In the genomic region with DNA sequence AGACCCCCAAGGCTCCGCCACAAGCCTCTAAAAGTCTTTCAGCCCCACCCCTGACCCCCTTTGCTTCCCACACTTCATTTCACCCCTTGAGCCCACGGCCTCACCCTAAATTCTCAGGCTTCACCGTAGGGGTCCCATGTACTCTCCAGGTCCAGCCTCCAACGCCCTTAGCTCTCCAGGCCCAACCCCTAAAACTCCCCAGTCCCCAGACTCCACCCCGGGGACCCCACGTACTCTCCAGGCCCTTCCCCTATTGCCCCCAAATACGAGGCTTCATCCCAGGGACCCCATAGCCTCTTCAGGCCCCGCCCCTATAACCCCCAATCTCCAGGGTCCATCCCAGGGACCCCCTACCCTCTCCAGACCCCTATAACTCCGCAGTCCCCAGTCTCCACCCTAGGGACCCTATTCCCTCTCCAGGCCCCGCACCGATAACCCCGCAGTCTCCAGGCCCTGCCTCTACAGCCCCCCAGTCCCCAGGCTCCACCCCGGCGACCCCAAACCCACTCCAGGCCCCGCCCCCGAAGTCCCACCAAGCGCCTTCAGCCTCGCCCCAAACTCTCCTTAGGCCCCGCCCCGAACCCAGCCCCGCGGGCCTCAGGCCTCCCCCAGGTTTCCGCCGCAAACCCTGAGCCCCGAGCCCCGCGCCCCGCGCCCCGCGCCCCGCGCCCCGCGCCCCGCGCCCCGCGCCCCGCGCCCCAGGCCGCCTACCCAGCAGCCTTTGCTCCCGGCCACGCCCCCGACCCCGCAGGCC, we compare ENCODE assay signal across 9 cellular contexts. TPM values are rescaled to one million over a fixed set of nuclear protein-coding genes. Genes with fewer than 3 reads are reported as not detected.
A peak's percentile ranks its signal among the peaks of the same experiment; 100 is the strongest.
DNase-seq lines count a peak whose midpoint lies in the region; ATAC-seq and TF ChIP-seq lines count a peak whose summit lies in the region.
"Had no signal": no experiment of that assay in that cellular context is flagged by ENCODE, and none has a peak within 500 bp of the region (broad histone marks: within the 10 kb centered on the region; RNA-seq: fewer than 3 reads in every experiment).

No MANE protein-coding gene starts in this region.

- H3K36me3 ChIP-seq in MG63 (peaks cover 4% of the 10 kb centered on the region), colonic mucosa (peaks cover 4% of the 10 kb centered on the region), mesenchymal stem cell (ENCODE audit: control insufficient read depth in 1 of 2, insufficient read depth in 2 of 2, low read depth in 1 of 2, low read length in 2 of 2) (peaks cover 35 to 54% of the 10 kb centered on the region in 2 experiments), aorta (ENCODE audit: control insufficient read depth in 1 of 2, insufficient read depth in 2 of 2, low read length in 1 of 2) (peaks cover 0 to 4% of the 10 kb centered on the region in 2 donors)

- peak in 1 of 10 experiments; percentile 52 for DNase-seq in CD4-positive, alpha-beta T cell
- DNase-seq in MG63, result peak; percentile 24
- no peak for DNase-seq in colonic mucosa
- DNase-seq in mesenchymal stem cell, result no peak
- DNase-seq in aorta, result no peak
- no peak for DNase-seq in effector CD4-positive, alpha-beta T cell

- H3K4me1 Mint-ChIP-seq in CD4-positive, alpha-beta T cell (ENCODE audit: low read depth), result peaks cover 25% of the 10 kb centered on the region

- TF ChIP-seq CTCF in CD4-positive, alpha-beta T cell (IDR thresholded peaks at IDR 0.05), result no peak
- TF ChIP-seq CTCF in colonic mucosa (IDR thresholded peaks at IDR 0.05), result no peak

- H3K79me1 ChIP-seq in mesenchymal stem cell (replicated peaks; ENCODE audit: low read length, poor library complexity, severe bottlenecking), result peaks cover 31% of the 10 kb centered on the region

- H2AFZ ChIP-seq in mesenchymal stem cell (ENCODE audit: low read depth, low read length), result peak overlapping the region; percentile 94

- H3K4me3 ChIP-seq in MG63, result peak overlapping the region; percentile 67
- H3K4me3 ChIP-seq in colonic mucosa, result peak overlapping the region; percentile 82
- peak overlapping the region; percentile 83 to 99 for H3K4me3 ChIP-seq in mesenchymal stem cell (ENCODE audit: insufficient read depth in 1 of 2, low read depth in 1 of 2, low read length in 2 of 2)
- peak overlapping the region; percentile 67 to 93 for H3K4me3 ChIP-seq in aorta (ENCODE audit: low read length in 2 of 2)

- H2BK120ac ChIP-seq in mesenchymal stem cell (ENCODE audit: low read depth, low read length), result peak overlapping the region; percentile 89

- peak overlapping the region; percentile 97 to 100 for H3K18ac ChIP-seq in mesenchymal stem cell (ENCODE audit: low read depth in 1 of 2, low read length in 2 of 2)

- H2BK15ac ChIP-seq in mesenchymal stem cell (ENCODE audit: low read depth, poor library complexity, severe bottlenecking), result peak overlapping the region; percentile 98

- H3K27me3 ChIP-seq in CD4-positive, alpha-beta T cell (ENCODE audit: control insufficient read depth, insufficient read depth, low read length), result no peaks in the 10 kb centered on the region
- H3K27me3 ChIP-seq in MG63 (no peaks in the 10 kb centered on the region), colonic mucosa (no peaks in the 10 kb centered on the region), mesenchymal stem cell (ENCODE audit: control insufficient read depth in 1 of 2, insufficient read depth in 1 of 2, low read length in 2 of 2) (no peaks in the 10 kb centered on the region), aorta (ENCODE audit: control insufficient read depth in 1 of 2, insufficient read depth in 2 of 2, low read length in 1 of 2) (no peaks in the 10 kb centered on the region)

- peak overlapping the region; percentile 100 for H4K8ac ChIP-seq in mesenchymal stem cell (ENCODE audit: low read length)

- H2BK12ac ChIP-seq in mesenchymal stem cell (ENCODE audit: low read length in 2 of 2), result peak overlapping the region in 1 of 2 experiments; percentile 15

- no peaks in the 10 kb centered on the region for H3K9me3 ChIP-seq in CD4-positive, alpha-beta T cell (ENCODE audit: control insufficient read depth, low read length)
- H3K9me3 ChIP-seq in MG63, result no peaks in the 10 kb centered on the region
- no peaks in the 10 kb centered on the region for H3K9me3 ChIP-seq in colonic mucosa
- no peaks in the 10 kb centered on the region for H3K9me3 ChIP-seq in mesenchymal stem cell (ENCODE audit: control insufficient read depth, low read length)
- no peaks in the 10 kb centered on the region for H3K9me3 ChIP-seq in aorta (ENCODE audit: control insufficient read depth, low read length)

- 8% methylated on average over 21 of the region's 46 CpGs for WGBS in mesenchymal stem cell
- WGBS in aorta, 2 donors, result 4 to 5% methylated on average over 23 to 46 of the region's 46 CpGs

- H3K27ac ChIP-seq in CD4-positive, alpha-beta T cell (ENCODE audit: low read depth, low read length), result peak overlapping the region; percentile 92
- H3K27ac ChIP-seq in colonic mucosa (peak overlapping the region; percentile 91), mesenchymal stem cell (ENCODE audit: low read length, poor library complexity, severe bottlenecking) (no peak overlapping the region), aorta (ENCODE audit: low read depth in 1 of 2, low read length in 2 of 2) (peak overlapping the region in 1 of 2 donors; percentile 70)

- H3K23ac ChIP-seq in mesenchymal stem cell (ENCODE audit: low read length in 2 of 2), result no peak overlapping the region

- peak overlapping the region; percentile 84 for H3K4me3 Mint-ChIP-seq in CD4-positive, alpha-beta T cell

- intact Hi-C loops in CD4-positive, alpha-beta T cell (cut with DNase I, micrococcal nuclease), result loop anchor here (2.0 kb wide), 2 partner anchors 20 to 30 kb away; no protein-coding TSS in a partner anchor
- intact Hi-C loops in colonic mucosa (cut with DNase I), result no loop called here
- intact Hi-C loops in aorta (cut with DNase I), result loop anchor here in 1 of 2 donors (10.0 kb wide), 1 partner anchor 202 kb away; a partner anchor contains a TSS

- peak overlapping the region; percentile 95 to 96 for H3K4ac ChIP-seq in mesenchymal stem cell (ENCODE audit: low read depth in 1 of 2, low read length in 2 of 2)

- CTCF ChIA-PET in CD4-positive, alpha-beta T cell (lab: Charles Lee), result interaction anchor here (0.7 to 2.3 kb wide), 7 partner anchors 9 to 29 kb away, joined by 3 to 12 read pairs (median 4); no protein-coding TSS in a partner anchor

- H3K27me3 Mint-ChIP-seq in CD4-positive, alpha-beta T cell, result peaks cover 3% of the 10 kb centered on the region

- peak overlapping the region; percentile 83 to 99 for H3K14ac ChIP-seq in mesenchymal stem cell (ENCODE audit: low read length in 2 of 2)

- H3K36me3 Mint-ChIP-seq in CD4-positive, alpha-beta T cell (ENCODE audit: low read depth), result peaks cover 45% of the 10 kb centered on the region

- H3K9me3 Mint-ChIP-seq in CD4-positive, alpha-beta T cell, result no peaks in the 10 kb centered on the region

- peak; percentile 44 for ATAC-seq in CD4-positive, alpha-beta T cell (ENCODE audit: poor library complexity)
- peak; percentile 48 for ATAC-seq in GM21360 (IDR thresholded peaks at IDR 0.05; ENCODE audit: unreplicated experiment)
- ATAC-seq in aorta (ENCODE audit: low FRiP score), result no peak
- ATAC-seq in HG03469 (IDR thresholded peaks at IDR 0.05; ENCODE audit: unreplicated experiment), result no peak

- H4K91ac ChIP-seq in mesenchymal stem cell (ENCODE audit: low read length), result peak overlapping the region; percentile 99

- POLR2A ChIA-PET in CD4-positive, alpha-beta T cell (lab: Charles Lee), result interaction anchor here (0.6 to 7.0 kb wide), 25 partner anchors 10 to 381 kb away, joined by 3 to 183 read pairs (median 4); a partner anchor contains a TSS

- peak overlapping the region; percentile 70 to 88 for H3K9ac ChIP-seq in colonic mucosa (ENCODE audit: low read depth in 2 of 2, low read length in 2 of 2)
- peak overlapping the region; percentile 94 for H3K9ac ChIP-seq in mesenchymal stem cell (ENCODE audit: low read length)

- H2BK5ac ChIP-seq in mesenchymal stem cell (ENCODE audit: low read depth, low read length, poor library complexity, severe bottlenecking), result peak overlapping the region; percentile 97

- peak overlapping the region; percentile 98 for H3K27ac Mint-ChIP-seq in CD4-positive, alpha-beta T cell

- H2AK5ac ChIP-seq in mesenchymal stem cell (ENCODE audit: low read length, severe bottlenecking), result peak overlapping the region; percentile 78

- peak overlapping the region; percentile 55 for H3K4me2 ChIP-seq in mesenchymal stem cell (ENCODE audit: low read length, poor library complexity, severe bottlenecking)

- H3K4me1 ChIP-seq in colonic mucosa (peaks cover 5% of the 10 kb centered on the region), mesenchymal stem cell (ENCODE audit: control insufficient read depth, insufficient read depth, low read depth, low read length) (peaks cover 6% of the 10 kb centered on the region), aorta (ENCODE audit: control insufficient read depth in 1 of 2, insufficient read depth in 2 of 2, low read length in 2 of 2) (no peaks in the 10 kb centered on the region)

RNA-seq across cellular contexts. Expression of a gene that starts 0.6 kb away (rescaled TPM):
- 10 to 100 TPM; 25.8 to 30.1 TPM for total RNA-seq in CD4-positive, alpha-beta T cell
- 18.1 and 20.4 TPM in 2 replicates for total RNA-seq in MG63 (2014; rRNA removed; shearing (Covaris generic); ENCODE audit: low replicate concordance)
- total RNA-seq in colonic mucosa (10 to 100 TPM; 73.3 to 83.2 TPM), aorta (10 to 100 TPM; 31.5 to 36.5 TPM)
- 19.4 TPM for polyA plus RNA-seq in mesenchymal stem cell (2013, experiment 1 of 2)
- 19.2 TPM for polyA plus RNA-seq in mesenchymal stem cell (2013, experiment 2 of 2)
- polyA plus RNA-seq in aorta, result 100 to 1,000 TPM in 1 of 2 donors, 10 to 100 TPM in 1; 22.9 to 165 TPM

RNA-seq across cellular contexts. Expression of a gene that starts 0.9 kb away (rescaled TPM):
- not detected for total RNA-seq in CD4-positive, alpha-beta T cell
- not detected in 2 replicates for total RNA-seq in MG63 (2014; rRNA removed; shearing (Covaris generic); ENCODE audit: low replicate concordance)
- total RNA-seq in colonic mucosa, result not detected
- polyA plus RNA-seq in mesenchymal stem cell (2013, experiment 1 of 2), result not detected
- polyA plus RNA-seq in mesenchymal stem cell (2013, experiment 2 of 2), result not detected
- not detected for total RNA-seq in aorta
- not detected for polyA plus RNA-seq in aorta
- total RNA-seq: M059J had no signal

RNA-seq across cellular contexts. Expression of a gene that starts 20.6 kb away (rescaled TPM):
- 100 to 1,000 TPM; 309 to 313 TPM for total RNA-seq in CD4-positive, alpha-beta T cell
- 6.4 and 9.5 TPM in 2 replicates for total RNA-seq in MG63 (2014; rRNA removed; shearing (Covaris generic); ENCODE audit: low replicate concordance)
- total RNA-seq in colonic mucosa (10 to 100 TPM; 54.5 to 55.6 TPM), aorta (10 to 100 TPM; 41.6 to 43.8 TPM)
- polyA plus RNA-seq in mesenchymal stem cell (2013, experiment 1 of 2), result 68.0 TPM
- 67.1 TPM for polyA plus RNA-seq in mesenchymal stem cell (2013, experiment 2 of 2)
- 10 to 100 TPM; 19.7 to 36.2 TPM for polyA plus RNA-seq in aorta

RNA-seq across cellular contexts. Expression of a gene that starts 24.7 kb away (rescaled TPM):
- 1 to 10 TPM; 1.5 to 1.6 TPM for total RNA-seq in CD4-positive, alpha-beta T cell
- total RNA-seq in MG63 (2014; rRNA removed; shearing (Covaris generic); ENCODE audit: low replicate concordance), result not detected in 2 replicates
- total RNA-seq in colonic mucosa, result under 1 TPM in 1 of 2 donors, not detected in 1; 0.21 TPM
- not detected for polyA plus RNA-seq in mesenchymal stem cell (2013, experiment 1 of 2)
- polyA plus RNA-seq in mesenchymal stem cell (2013, experiment 2 of 2), result not detected
- not detected for total RNA-seq in aorta
- polyA plus RNA-seq in aorta, result not detected
- total RNA-seq: M059J had no signal

RNA-seq across cellular contexts. Expression of a gene that starts 33.0 kb away (rescaled TPM):
- 1 to 10 TPM; 2.3 to 2.9 TPM for total RNA-seq in CD4-positive, alpha-beta T cell
- total RNA-seq in MG63 (2014; rRNA removed; shearing (Covaris generic); ENCODE audit: low replicate concordance), result 2.8 TPM in 1 of 2 replicates, not detected in the other
- total RNA-seq in colonic mucosa (10 to 100 TPM; 42.2 to 55.3 TPM), aorta (100 to 1,000 TPM; 104 to 354 TPM)
- polyA plus RNA-seq in mesenchymal stem cell (2013, experiment 1 of 2), result 0.30 TPM
- polyA plus RNA-seq in mesenchymal stem cell (2013, experiment 2 of 2), result 0.51 TPM
- 10 to 100 TPM in 1 of 2 donors, 1 to 10 TPM in 1; 3.3 to 23.9 TPM for polyA plus RNA-seq in aorta

Comparison
In these comparisons a context has a peak if more than half of its experiments do, and no peak if none do; other contexts are left out.
1. ATAC-seq: peak in CD4-positive, alpha-beta T cell (single experiment) and GM21360 (single experiment); none in aorta (single experiment) and HG03469 (single experiment).
2. RNA of a gene that starts 20.6 kb away (total RNA-seq): 309 to 313 TPM in CD4-positive, alpha-beta T cell; 54.5 to 55.6 TPM in colonic mucosa, 41.6 to 43.8 TPM in aorta and 6.4 to 9.5 TPM in MG63; every median in the first group is over 4 times any median in the second.
3. Peak in every context shown above with its lines, with median percentiles within 50 percentile points of each other: H3K4me3 ChIP-seq.